ENCODE assay signal across 15 cellular contexts in genomic region chr13:106063591-106064308, GRCh38.
DNase-seq lines count a peak whose midpoint lies in the region; ATAC-seq lines count a peak whose summit lies in the region.
"Had no signal": no experiment of that assay in that cellular context is flagged by ENCODE, and none has a peak within 500 bp of the region (broad histone marks: within the 10 kb centered on the region; RNA-seq: fewer than 3 reads in every experiment).

No MANE protein-coding gene starts in this region.

- DNase-seq in AG08395 (ENCODE audit: low spot score): peak; percentile 76
- peak; percentile 64 for DNase-seq in HS-27A (ENCODE audit: low read depth)
- DNase-seq in amniotic epithelial cell (ENCODE audit: low read depth): peak; percentile 71
- DNase-seq in iris pigment epithelial cell (ENCODE audit: low read depth): peak; percentile 88
- DNase-seq in Ammon's horn (ENCODE audit: low spot score): no peak
- no peak for DNase-seq in DMS 273 treated with DMSO at 0.1 percent for 48 hours (lab: John Stamatoyannopoulos, UW)
- DNase-seq in mesenteric fat pad (ENCODE audit: low spot score): no peak
- DNase-seq: activated effector memory CD4-positive, alpha-beta T cell treated with anti-CD3 and anti-CD28 coated beads, Interleukin-2, amount 50 U/mL, for 16 hours; DMS79 treated with DMSO at 0.1 percent for 48 hours; NCI-H1436; NCI-H510A treated with DMSO at 0.1 percent for 48 hours; pancreas; RPMI8226; upper lobe of left lung had no signal

- ATAC-seq in HG03097 (IDR thresholded peaks at IDR 0.05; ENCODE audit: low FRiP score, unreplicated experiment): no peak
- ATAC-seq: pancreas had no signal

Comparison
In these comparisons a context has a peak if more than half of its experiments do, and no peak if none do; other contexts are left out.
1. DNase-seq: peak in AG08395 (single experiment), HS-27A (single experiment), amniotic epithelial cell (single experiment) and iris pigment epithelial cell (single experiment); none in Ammon's horn (single experiment), DMS 273 treated with DMSO at 0.1 percent for 48 hours (single experiment) and mesenteric fat pad (single experiment).